Comparison of ENCODE assay signal across 10 cellular contexts in the genomic region with DNA sequence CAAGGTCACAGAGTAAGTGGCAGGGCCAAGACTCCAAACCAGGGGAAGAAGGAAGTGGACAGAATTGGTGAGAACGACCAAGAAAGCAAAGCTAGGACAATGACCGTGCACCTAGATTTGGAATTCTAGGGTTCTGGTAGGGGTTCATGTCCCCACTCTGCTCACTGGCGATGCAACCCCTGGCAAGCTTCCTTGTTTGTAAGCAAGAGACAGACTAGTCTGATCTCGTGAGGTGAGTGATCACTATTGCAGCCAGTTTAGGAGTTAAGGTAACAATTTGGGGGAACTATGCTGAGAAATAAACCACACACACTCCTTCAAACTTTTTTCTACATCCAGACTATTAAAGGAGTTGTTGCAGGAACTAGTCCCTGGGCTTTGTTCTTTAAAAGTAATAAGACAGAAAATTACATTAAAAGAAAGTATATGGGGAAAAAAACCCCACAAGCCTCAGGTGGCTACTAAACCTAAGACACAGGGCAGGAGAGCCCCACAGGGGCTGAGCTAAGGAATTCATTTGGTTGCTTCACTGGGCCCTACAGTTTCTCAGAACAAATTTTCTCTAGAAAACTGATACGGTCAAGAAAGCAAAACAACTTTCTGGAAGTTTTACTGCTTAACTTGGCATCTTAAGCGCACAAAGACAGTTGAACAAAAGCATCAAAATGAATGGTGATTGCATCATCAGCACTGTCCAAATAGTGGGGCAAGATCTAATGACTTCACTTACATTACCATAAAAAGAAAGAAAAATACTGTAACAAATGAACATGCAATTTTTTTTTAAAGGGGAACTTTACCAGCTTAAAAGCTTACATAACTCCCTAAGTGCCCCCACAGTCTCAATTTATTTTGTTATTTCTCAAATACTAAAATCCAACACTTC. TPM values are rescaled to one million over a fixed set of nuclear protein-coding genes. Genes with fewer than 3 reads are reported as not detected.
DNase-seq lines count a peak whose midpoint lies in the region; ATAC-seq, FAIRE-seq and TF ChIP-seq lines count a peak whose summit lies in the region.
"Had no signal": no experiment of that assay in that cellular context is flagged by ENCODE, and none has a peak within 500 bp of the region (broad histone marks: within the 10 kb centered on the region; RNA-seq: fewer than 3 reads in every experiment).

No MANE protein-coding gene starts in this region.

- WGBS in adipose tissue, 3 donors, result 54 to 78% (median 63%) methylated on average over 6 of the region's 6 CpGs
- 48 to 49% methylated on average over 6 of the region's 6 CpGs for WGBS in aorta, 2 donors

- peak overlapping the region; percentile 53 for H3K27ac ChIP-seq in adipose tissue (ENCODE audit: low read depth, low read length)
- peak overlapping the region; percentile 55 for H3K27ac ChIP-seq in keratinocyte (ENCODE audit: control insufficient read depth, insufficient read depth, low read length)
- H3K27ac ChIP-seq in aorta (ENCODE audit: low read depth in 1 of 2, low read length in 2 of 2), result peak overlapping the region; percentile 15 to 58

- no peak overlapping the region for H3K4me3 ChIP-seq in keratinocyte (ENCODE audit: control insufficient read depth in 2 of 3, extremely low read depth in 1 of 3, insufficient read depth in 2 of 3, low read depth in 1 of 3, low read length in 3 of 3)
- H3K4me3 ChIP-seq in aorta (ENCODE audit: low read length in 2 of 2), result no peak overlapping the region

- no peak overlapping the region for H3K4me2 ChIP-seq in keratinocyte (ENCODE audit: control insufficient read depth, extremely low read depth, insufficient read depth, low read depth, low read length)

- no peaks in the 10 kb centered on the region for H3K27me3 Mint-ChIP-seq in stimulated activated naive CD8-positive, alpha-beta T cell treated with anti-CD3 and anti-CD28 coated beads, Interleukin-15, Interleukin-2, amounts not matched to agents 100 ng/mL and 50 ng/mL, for 24 hours

- H3K9me3 ChIP-seq in keratinocyte (ENCODE audit: control insufficient read depth, low read depth, low read length) (no peaks in the 10 kb centered on the region), aorta (ENCODE audit: control insufficient read depth, low read length) (no peaks in the 10 kb centered on the region)

- H3K4me1 Mint-ChIP-seq in stimulated activated naive CD8-positive, alpha-beta T cell treated with anti-CD3 and anti-CD28 coated beads, Interleukin-15, Interleukin-2, amounts not matched to agents 100 ng/mL and 50 ng/mL, for 24 hours (ENCODE audit: low read depth), result peaks cover 94% of the 10 kb centered on the region

- dilution Hi-C loops in keratinocyte (cut with MboI; ENCODE audit: extremely low pct_ligation_motif_present, low sequenced_read_pairs), result no loop called here

- no peak for DNase-seq in stimulated activated naive CD8-positive, alpha-beta T cell treated with anti-CD3 and anti-CD28 coated beads, Interleukin-15, Interleukin-2, amounts not matched to agents 100 U/mL and 50 U/mL, for 24 hours
- no peak for DNase-seq in keratinocyte (ENCODE audit: low read depth, low spot score)
- no peak for DNase-seq in aorta
- DNase-seq in stimulated activated CD4-positive, alpha-beta T cell treated with anti-CD3 and anti-CD28 coated beads, Interleukin-12 subunit alpha, Interleukin-12 subunit beta, amount 100 ng/mL, for 4 hours, result no peak
- DNase-seq in stimulated activated CD4-positive, alpha-beta T cell treated with anti-CD3 and anti-CD28 coated beads, Interleukin-2, amount 100 ng/mL, for 24 hours, result no peak
- DNase-seq: NCI-H510A treated with DMSO at 0.1 percent for 48 hours had no signal

- TF ChIP-seq CTCF in keratinocyte (optimal IDR thresholded peaks at IDR 0.05 in 1 of 3, IDR thresholded peaks at IDR 0.05 in 1 of 3, conservative IDR thresholded peaks at IDR 0.05 in 1 of 3; ENCODE audit: extremely low read depth in 1 of 3, insufficient read depth in 2 of 3, low read length in 3 of 3), result no peak

- H3K9ac ChIP-seq in keratinocyte (ENCODE audit: control insufficient read depth, extremely low read depth, insufficient read depth, low read length), result peak overlapping the region; percentile 22

- no peak overlapping the region for H2AFZ ChIP-seq in keratinocyte (ENCODE audit: control insufficient read depth, low read length)

- peaks cover 15% of the 10 kb centered on the region for H3K4me1 ChIP-seq in keratinocyte (ENCODE audit: control insufficient read depth, extremely low read depth, insufficient read depth, low read length)
- H3K4me1 ChIP-seq in aorta (ENCODE audit: control insufficient read depth in 1 of 2, insufficient read depth in 2 of 2, low read length in 2 of 2), result no peaks in the 10 kb centered on the region

- H3K27ac Mint-ChIP-seq in stimulated activated naive CD8-positive, alpha-beta T cell treated with anti-CD3 and anti-CD28 coated beads, Interleukin-15, Interleukin-2, amounts not matched to agents 100 ng/mL and 50 ng/mL, for 24 hours, result peak overlapping the region; percentile 76

- peaks cover 85% of the 10 kb centered on the region for H3K36me3 Mint-ChIP-seq in stimulated activated naive CD8-positive, alpha-beta T cell treated with anti-CD3 and anti-CD28 coated beads, Interleukin-15, Interleukin-2, amounts not matched to agents 100 ng/mL and 50 ng/mL, for 24 hours (ENCODE audit: low read depth)

- no peak for ATAC-seq in stimulated activated naive CD8-positive, alpha-beta T cell treated with anti-CD3 and anti-CD28 coated beads, Interleukin-15, Interleukin-2, amounts not matched to agents 100 U/mL and 50 U/mL, for 24 hours
- ATAC-seq in aorta (ENCODE audit: low FRiP score), result peak; percentile 73
- ATAC-seq in GM21528 (IDR thresholded peaks at IDR 0.05; ENCODE audit: low FRiP score, unreplicated experiment), result no peak

- no peak for FAIRE-seq in keratinocyte (lab: Jason Lieb, UNC)
- FAIRE-seq: D721Med had no signal

- peaks cover 59% of the 10 kb centered on the region for H3K79me2 ChIP-seq in keratinocyte (ENCODE audit: control insufficient read depth, insufficient read depth, low read length)

- H3K27me3 ChIP-seq in keratinocyte (ENCODE audit: control insufficient read depth, extremely low read depth, insufficient read depth, low read length), result no peaks in the 10 kb centered on the region
- no peaks in the 10 kb centered on the region for H3K27me3 ChIP-seq in aorta (ENCODE audit: control insufficient read depth in 1 of 2, insufficient read depth in 2 of 2, low read length in 1 of 2)

- H3K9me1 ChIP-seq in keratinocyte (ENCODE audit: control insufficient read depth, extremely low read depth, insufficient read depth, low read length), result no peaks in the 10 kb centered on the region

- intact Hi-C loops in aorta (cut with DNase I), result no loop called here

- H4K20me1 ChIP-seq in keratinocyte (ENCODE audit: control insufficient read depth, extremely low read depth, insufficient read depth, low read length), result peaks cover 19% of the 10 kb centered on the region

- H3K36me3 ChIP-seq in keratinocyte (ENCODE audit: control insufficient read depth in 2 of 2, extremely low read depth in 1 of 2, insufficient read depth in 2 of 2, low read length in 2 of 2), result peaks cover 8 to 48% of the 10 kb centered on the region in 2 experiments
- peaks cover 6 to 7% of the 10 kb centered on the region in 2 donors for H3K36me3 ChIP-seq in aorta (ENCODE audit: control insufficient read depth in 1 of 2, insufficient read depth in 2 of 2, low read length in 1 of 2)

- H3K4me3 Mint-ChIP-seq in stimulated activated naive CD8-positive, alpha-beta T cell treated with anti-CD3 and anti-CD28 coated beads, Interleukin-15, Interleukin-2, amounts not matched to agents 100 ng/mL and 50 ng/mL, for 24 hours, result no peak overlapping the region

- H3K9me3 Mint-ChIP-seq in stimulated activated naive CD8-positive, alpha-beta T cell treated with anti-CD3 and anti-CD28 coated beads, Interleukin-15, Interleukin-2, amounts not matched to agents 100 ng/mL and 50 ng/mL, for 24 hours, result no peaks in the 10 kb centered on the region

RNA-seq across cellular contexts. Expression of a gene that starts 47.8 kb away (rescaled TPM):
- polyA plus RNA-seq in adipose tissue, result 10 to 100 TPM; 36.8 to 69.4 (median 55.1) TPM
- polyA plus RNA-seq in keratinocyte, result 111 to 127 TPM (median 114 TPM) in 3 replicates
- 65.0 TPM for polyA plus RNA-seq in keratinocyte (2011; ENCODE audit: low read depth)
- 125 and 145 TPM in 2 replicates for polyA plus RNA-seq in keratinocyte (2011; cell fraction: cytosol; rRNA removed)
- polyA plus RNA-seq in keratinocyte (2011; cell fraction: nucleus; rRNA removed), result 184 and 202 TPM in 2 replicates
- 54.3 and 83.4 TPM in 2 replicates for polyA plus RNA-seq in keratinocyte (2012; ENCODE audit: low replicate concordance)
- polyA minus RNA-seq in keratinocyte, result 211 to 400 TPM (median 230 TPM) in 3 replicates
- 181 TPM for polyA minus RNA-seq in keratinocyte (2011; cell fraction: cytosol; rRNA and poly(A)+ RNA removed)
- 136 and 217 TPM in 2 replicates for polyA minus RNA-seq in keratinocyte (2011; cell fraction: nucleus; rRNA and poly(A)+ RNA removed)
- total RNA-seq in aorta, result 100 to 1,000 TPM in 1 of 2 donors, 10 to 100 TPM in 1; 88.6 to 103 TPM
- 10 to 100 TPM; 28.0 to 85.1 TPM for polyA plus RNA-seq in aorta
